ENCODE assay signal across 1 cellular context in the genomic region with DNA sequence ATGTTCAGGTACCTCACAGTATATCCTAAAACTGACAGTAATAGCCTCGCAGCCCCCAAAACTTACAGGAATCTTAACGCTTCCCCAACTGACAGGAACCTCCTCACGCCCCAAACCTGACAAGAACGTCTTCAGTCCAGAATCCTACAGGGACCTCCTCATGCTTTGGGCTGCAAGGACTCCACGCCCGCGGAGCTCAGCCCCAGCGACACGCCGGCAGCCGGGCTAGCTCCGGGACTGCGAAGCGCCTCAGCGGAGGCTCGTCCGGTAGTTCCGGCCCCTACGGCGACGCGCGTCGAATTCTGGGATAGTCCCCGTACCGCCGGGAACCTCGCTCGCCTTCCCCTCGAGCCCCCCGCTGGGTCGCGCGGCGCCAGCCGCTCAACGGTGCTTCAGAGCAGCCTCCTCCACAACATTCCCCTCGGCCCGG.
TF ChIP-seq lines count a peak whose summit lies in the region.

No MANE protein-coding gene starts in this region.

TF ChIP-seq in IMR-90, 13 proteins besides CTCF, POLR2A, EP300 and RAD21 (continued from another document):
- no peak for TF ChIP-seq USF2 (IDR thresholded peaks at IDR 0.05; ENCODE audit: low read depth, low read length)
